In genomic region chr11:31884080-31884479, GRCh38 we compare ENCODE assay signal across 32 cellular contexts.
"Had no signal": no experiment of that assay in that cellular context is flagged by ENCODE, and none has a peak within 500 bp of the region (broad histone marks: within the 10 kb centered on the region; RNA-seq: fewer than 3 reads in every experiment).

No MANE protein-coding gene starts in this region.

- H3K36me3 Mint-ChIP-seq: immature natural killer cell; mesothelial cell of epicardium; naive B cell; natural killer cell; stimulated activated memory B cell treated with anti-CD40 and anti-IgM and Interleukin-4, amounts not matched to agents 10 μg/mL and 1 μg/mL and 100 μg/mL, for 72 hours had no signal

- H3K27me3 ChIP-seq: neural progenitor cell, right atrium auricular region, right lobe of liver, testis, thyroid gland, transverse colon, upper lobe of left lung, vagina had no signal

- H3K4me1 ChIP-seq: left lung, lower lobe of right lung, right atrium auricular region, stomach, testis, thyroid gland, transverse colon, upper lobe of left lung, vagina had no signal

- H2AFZ ChIP-seq: neural progenitor cell had no signal

- H3K9me3 Mint-ChIP-seq: immature natural killer cell; mesothelial cell of epicardium; natural killer cell; nephron progenitor cell; neural progenitor cell; stimulated activated memory B cell treated with anti-CD40 and anti-IgM and Interleukin-4, amounts not matched to agents 10 μg/mL and 1 μg/mL and 100 μg/mL, for 72 hours had no signal

- DNase-seq: hypothalamus; immature natural killer cell; kidney; left colon; left lung; lower lobe of right lung; mammary epithelial cell; mesendoderm; naive B cell; natural killer cell; nephron progenitor cell; occipital lobe; right lobe of liver; stimulated activated CD4-positive, alpha-beta T cell treated with anti-CD3 and anti-CD28 coated beads, Interleukin-1b, Interleukin-23, amount 100 ng/mL, for 48 hours; stimulated activated CD4-positive, alpha-beta T cell treated with anti-CD3 and anti-CD28 coated beads, Interleukin-2, amount 100 ng/mL, for 48 hours; stimulated activated CD4-positive, alpha-beta T cell treated with anti-CD3 and anti-CD28 coated beads, Interleukin-4, amount 100 ng/mL, for 4 hours; stimulated activated CD8-positive, alpha-beta memory T cell treated with anti-CD3 and anti-CD28 coated beads, Interleukin-4, amount 100 ng/mL, for 48 hours; stimulated activated naive CD8-positive, alpha-beta T cell treated with anti-CD3 and anti-CD28 coated beads, Interleukin-15, Interleukin-2, amounts not matched to agents 100 U/mL and 50 U/mL, for 24 hours; stomach; testis; thyroid gland; transverse colon; upper lobe of left lung had no signal

- H3K4me3 Mint-ChIP-seq: immature natural killer cell; mesothelial cell of epicardium; naive B cell; natural killer cell; nephron progenitor cell; neural progenitor cell; stimulated activated memory B cell treated with anti-CD40 and anti-IgM and Interleukin-4, amounts not matched to agents 10 μg/mL and 1 μg/mL and 100 μg/mL, for 72 hours had no signal

- H3K4me1 Mint-ChIP-seq: immature natural killer cell; naive B cell; natural killer cell; stimulated activated memory B cell treated with anti-CD40 and anti-IgM and Interleukin-4, amounts not matched to agents 10 μg/mL and 1 μg/mL and 100 μg/mL, for 72 hours had no signal

- ATAC-seq: left colon; left lung; lower lobe of right lung; natural killer cell; stimulated activated memory B cell treated with anti-CD40 and anti-IgM and Interleukin-4, amounts not matched to agents 10 μg/mL and 1 μg/mL and 100 μg/mL, for 72 hours; stimulated activated naive CD8-positive, alpha-beta T cell treated with anti-CD3 and anti-CD28 coated beads, Interleukin-15, Interleukin-2, amounts not matched to agents 100 U/mL and 50 U/mL, for 24 hours had no signal

- H3K9ac ChIP-seq: neural progenitor cell had no signal

- FAIRE-seq: islet of Langerhans, kidney had no signal

- H3K9me3 ChIP-seq: left lung, lower lobe of right lung, neutrophil, right atrium auricular region, right lobe of liver, stomach, testis, thyroid gland, transverse colon, upper lobe of left lung, vagina had no signal

- H3K27ac ChIP-seq: left lung, lower lobe of right lung, neural progenitor cell, neutrophil, right atrium auricular region, right lobe of liver, stomach, testis, thyroid gland, transverse colon, upper lobe of left lung, vagina had no signal

- H3K4me2 ChIP-seq: neural progenitor cell, smooth muscle cell had no signal

- H3K27ac Mint-ChIP-seq: immature natural killer cell; mesothelial cell of epicardium; naive B cell; natural killer cell; nephron progenitor cell; neural progenitor cell; progenitor cell of endocrine pancreas; stimulated activated memory B cell treated with anti-CD40 and anti-IgM and Interleukin-4, amounts not matched to agents 10 μg/mL and 1 μg/mL and 100 μg/mL, for 72 hours had no signal

- H3K36me3 ChIP-seq: left lung, lower lobe of right lung, neural progenitor cell, neutrophil, right atrium auricular region, right lobe of liver, stomach, thyroid gland, transverse colon, upper lobe of left lung, vagina had no signal

- H3K4me3 ChIP-seq: left lung, lower lobe of right lung, neural progenitor cell, right atrium auricular region, right lobe of liver, smooth muscle cell, stomach, testis, thyroid gland, transverse colon, upper lobe of left lung, vagina had no signal
